ENCODE assay signal across 1 cellular context in the genomic region with DNA sequence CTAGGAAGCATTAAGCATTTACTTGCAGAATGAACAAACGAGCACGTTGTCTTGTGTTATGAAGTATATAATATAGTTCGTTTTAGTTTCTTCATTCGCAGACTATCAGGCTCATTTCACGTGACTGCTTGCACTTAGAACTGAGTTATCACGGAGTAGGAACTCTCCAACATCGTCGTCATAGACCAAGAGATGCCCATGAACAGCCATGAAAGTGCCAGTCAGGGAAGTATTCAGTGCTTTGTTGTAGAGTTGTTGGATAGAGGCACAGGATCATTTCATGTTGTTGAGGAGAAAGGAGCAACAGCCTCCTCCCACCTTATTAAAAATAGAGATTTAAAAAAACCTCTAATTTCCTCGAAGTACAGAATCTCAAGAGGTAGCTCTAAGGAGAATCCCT.
TF ChIP-seq lines count a peak whose summit lies in the region.

No MANE protein-coding gene starts in this region.

TF ChIP-seq in H1, 55 proteins besides CTCF, POLR2A, EP300 and RAD21 (continued from another document):
- no peak for TF ChIP-seq EZH2 (IDR thresholded peaks at IDR 0.05; ENCODE audit: low read depth, low read length, severe bottlenecking)
- no peak for TF ChIP-seq BCL11A (IDR thresholded peaks at IDR 0.05; ENCODE audit: low read depth in 2 of 2, low read length in 2 of 2)
- TF ChIP-seq SP4 (IDR thresholded peaks at IDR 0.05; ENCODE audit: low read length), result no peak
- no peak for TF ChIP-seq ZNF274 (IDR thresholded peaks at IDR 0.05; ENCODE audit: borderline replicate concordance, extremely low read depth, low read length)
- no peak for TF ChIP-seq RNF2 (IDR thresholded peaks at IDR 0.05; ENCODE audit: borderline replicate concordance, low read depth, low read length, missing control alignments, poor library complexity, severe bottlenecking)
- no peak for TF ChIP-seq CREB1 (IDR thresholded peaks at IDR 0.05)
- no peak for TF ChIP-seq SRF (IDR thresholded peaks at IDR 0.05; ENCODE audit: low read depth, low read length)
- no peak for TF ChIP-seq POU5F1 (IDR thresholded peaks at IDR 0.05; ENCODE audit: low read depth, low read length)
- no peak for TF ChIP-seq CEBPB (IDR thresholded peaks at IDR 0.05; ENCODE audit: low read depth, low read length)
- TF ChIP-seq E2F6 (IDR thresholded peaks at IDR 0.05), result no peak
